ENCODE assay signal across 9 cellular contexts in genomic region chr5:119290161-119290569, GRCh38.
DNase-seq lines count a peak whose midpoint lies in the region; ATAC-seq, FAIRE-seq and TF ChIP-seq lines count a peak whose summit lies in the region.
"Had no signal": no experiment of that assay in that cellular context is flagged by ENCODE, and none has a peak within 500 bp of the region (broad histone marks: within the 10 kb centered on the region; RNA-seq: fewer than 3 reads in every experiment).

No MANE protein-coding gene starts in this region.

- H3K9me3 ChIP-seq in upper lobe of right lung = no peaks in the 10 kb centered on the region

- peaks cover 0 to 2% (median 0%) of the 10 kb centered on the region in 3 donors for H3K9me3 Mint-ChIP-seq in IgD-negative memory B cell
- H3K9me3 Mint-ChIP-seq in activated naive CD8-positive, alpha-beta T cell treated with anti-CD3 and anti-CD28 coated beads, Interleukin-2, amount 50 U/mL, for 24 hours = no peaks in the 10 kb centered on the region

- peak overlapping the region; percentile 11 to 83 (median 63) for H3K27ac Mint-ChIP-seq in IgD-negative memory B cell
- peak overlapping the region; percentile 92 for H3K27ac Mint-ChIP-seq in activated naive CD8-positive, alpha-beta T cell treated with anti-CD3 and anti-CD28 coated beads, Interleukin-2, amount 50 U/mL, for 24 hours

- H3K36me3 ChIP-seq in upper lobe of right lung = no peaks in the 10 kb centered on the region

- peaks cover 50 to 80% (median 74%) of the 10 kb centered on the region in 3 donors for H3K4me1 Mint-ChIP-seq in IgD-negative memory B cell
- H3K4me1 Mint-ChIP-seq in activated naive CD8-positive, alpha-beta T cell treated with anti-CD3 and anti-CD28 coated beads, Interleukin-2, amount 50 U/mL, for 24 hours = peaks cover 85% of the 10 kb centered on the region

- H3K27ac ChIP-seq in upper lobe of right lung = no peak overlapping the region

- H3K27me3 Mint-ChIP-seq in IgD-negative memory B cell = peaks cover 2% of the 10 kb centered on the region
- no peaks in the 10 kb centered on the region for H3K27me3 Mint-ChIP-seq in activated naive CD8-positive, alpha-beta T cell treated with anti-CD3 and anti-CD28 coated beads, Interleukin-2, amount 50 U/mL, for 24 hours

- TF ChIP-seq CTCF in upper lobe of right lung (IDR thresholded peaks at IDR 0.05) = no peak

- no peak for DNase-seq in GM12892 (ENCODE audit: insufficient read length)
- DNase-seq in activated naive CD8-positive, alpha-beta T cell treated with anti-CD3 and anti-CD28 coated beads, Interleukin-2, amount 50 U/mL, for 24 hours = no peak
- no peak for DNase-seq in upper lobe of right lung
- no peak for DNase-seq in medulla oblongata (ENCODE audit: extremely low spot score)
- no peak for DNase-seq in dermis blood vessel endothelial cell
- no peak for DNase-seq in NCI-H187 treated with DMSO at 0.1 percent for 48 hours (lab: John Stamatoyannopoulos, UW)

- intact Hi-C loops in upper lobe of right lung (cut with DNase I) = no loop called here

- TF ChIP-seq POLR2A in GM12892 (IDR thresholded peaks at IDR 0.05; ENCODE audit: low read depth, low read length) = no peak

- H3K4me1 ChIP-seq in upper lobe of right lung = peaks cover 36% of the 10 kb centered on the region

- FAIRE-seq in GM12892 (lab: Jason Lieb, UNC) = peak; percentile 77
- FAIRE-seq: endothelial cell of umbilical vein had no signal

- no peak overlapping the region for H3K4me3 ChIP-seq in upper lobe of right lung

- no peaks in the 10 kb centered on the region for H3K27me3 ChIP-seq in upper lobe of right lung

- ATAC-seq in GM21526 (IDR thresholded peaks at IDR 0.05; ENCODE audit: low FRiP score, unreplicated experiment) = peak; percentile 86
- peak; percentile 55 for ATAC-seq in activated naive CD8-positive, alpha-beta T cell treated with anti-CD3 and anti-CD28 coated beads, Interleukin-2, amount 50 U/mL, for 24 hours
- peak; percentile 80 for ATAC-seq in upper lobe of right lung

- H3K36me3 Mint-ChIP-seq in IgD-negative memory B cell = peaks cover 7% of the 10 kb centered on the region
- peaks cover 26% of the 10 kb centered on the region for H3K36me3 Mint-ChIP-seq in activated naive CD8-positive, alpha-beta T cell treated with anti-CD3 and anti-CD28 coated beads, Interleukin-2, amount 50 U/mL, for 24 hours (ENCODE audit: low read depth)

- H3K4me3 Mint-ChIP-seq in IgD-negative memory B cell = peak overlapping the region; percentile 21 to 92 (median 76)
- H3K4me3 Mint-ChIP-seq in activated naive CD8-positive, alpha-beta T cell treated with anti-CD3 and anti-CD28 coated beads, Interleukin-2, amount 50 U/mL, for 24 hours = peak overlapping the region; percentile 62
